18 cellular contexts compared by ENCODE assay signal in genomic region chr9:93366119-93366447, GRCh38.
DNase-seq lines count a peak whose midpoint lies in the region; ATAC-seq and TF ChIP-seq lines count a peak whose summit lies in the region.
"Had no signal": no experiment of that assay in that cellular context is flagged by ENCODE, and none has a peak within 500 bp of the region (broad histone marks: within the 10 kb centered on the region; RNA-seq: fewer than 3 reads in every experiment).

No MANE protein-coding gene starts in this region.

- peaks cover 9% of the 10 kb centered on the region for H3K27me3 Mint-ChIP-seq in GM23338 (ENCODE audit: insufficient read depth, low read depth, poor library complexity)
- peaks cover 4% of the 10 kb centered on the region for H3K27me3 Mint-ChIP-seq in activated T-helper 1 cell treated with anti-CD3 and anti-CD28 coated beads, Interleukin-12 subunit alpha, Interleukin-12 subunit beta, Interleukin-2, Interleukin-4 antibody, amounts not matched to agents 30 ng/mL and 10 ng/mL and 1 ng/mL, durations not matched to agents 14 hours and 24 hours and 36 hours (ENCODE audit: insufficient read depth)
- H3K27me3 Mint-ChIP-seq: CD4-positive, alpha-beta T cell had no signal

- ATAC-seq in GM23338: peak; percentile 28
- ATAC-seq in HG03135 (IDR thresholded peaks at IDR 0.05; ENCODE audit: unreplicated experiment): no peak
- ATAC-seq in HG03439 (IDR thresholded peaks at IDR 0.05; ENCODE audit: unreplicated experiment): no peak
- ATAC-seq in GM18861 (IDR thresholded peaks at IDR 0.05; ENCODE audit: unreplicated experiment): no peak
- ATAC-seq: HCT116 had no signal

- no peak for DNase-seq in GM23338 (ENCODE audit: low spot score)
- no peak for DNase-seq in MM.1S
- no peak for DNase-seq in activated T-helper 1 cell treated with anti-CD3 and anti-CD28 coated beads, Interleukin-12 subunit alpha, Interleukin-12 subunit beta, Interleukin-2, Interleukin-4 antibody, amounts not matched to agents 30 ng/mL and 10 ng/mL and 1 ng/mL, durations not matched to agents 14 hours and 24 hours and 36 hours (ENCODE audit: low spot score)
- DNase-seq: 8988T; AML-193; C1 segment of cervical spinal cord; CD4-positive, alpha-beta T cell; DMS79; EL; GDM1; IMR-90; KBM-7 had no signal

- H3K4me2 ChIP-seq in BLaER1 (peak overlapping the region; percentile 53), GM23338 (peak overlapping the region; percentile 48), MM.1S (ENCODE audit: low read depth, low read length) (peak overlapping the region; percentile 43; the same call in 1 of the 2 replicates)

- H3K4me1 Mint-ChIP-seq in GM23338: no peaks in the 10 kb centered on the region
- H3K4me1 Mint-ChIP-seq in activated T-helper 1 cell treated with anti-CD3 and anti-CD28 coated beads, Interleukin-12 subunit alpha, Interleukin-12 subunit beta, Interleukin-2, Interleukin-4 antibody, amounts not matched to agents 30 ng/mL and 10 ng/mL and 1 ng/mL, durations not matched to agents 14 hours and 24 hours and 36 hours (ENCODE audit: low read depth): no peaks in the 10 kb centered on the region

- H3F3A ChIP-seq in GM23338 (replicated peaks; ENCODE audit: low read depth) (peaks cover 23% of the 10 kb centered on the region), MM.1S (ENCODE audit: insufficient read depth, low read length) (no peaks in the 10 kb centered on the region)

- H3K9me3 ChIP-seq in BLaER1: peaks cover 20% of the 10 kb centered on the region
- H3K9me3 ChIP-seq in MM.1S (replicated peaks; ENCODE audit: insufficient read depth, low read length): no peaks in the 10 kb centered on the region
- peaks cover 4% of the 10 kb centered on the region for H3K9me3 ChIP-seq in iPS-15b (ENCODE audit: control insufficient read depth, insufficient read depth, low read length)

- no peak overlapping the region for H3K27ac Mint-ChIP-seq in GM23338
- no peak overlapping the region for H3K27ac Mint-ChIP-seq in activated T-helper 1 cell treated with anti-CD3 and anti-CD28 coated beads, Interleukin-12 subunit alpha, Interleukin-12 subunit beta, Interleukin-2, Interleukin-4 antibody, amounts not matched to agents 30 ng/mL and 10 ng/mL and 1 ng/mL, durations not matched to agents 14 hours and 24 hours and 36 hours
- H3K27ac Mint-ChIP-seq: CD4-positive, alpha-beta T cell had no signal

- peaks cover 40% of the 10 kb centered on the region; the same call in 2 of the 3 replicates for H3K36me3 Mint-ChIP-seq in GM23338 (ENCODE audit: low read depth)
- H3K36me3 Mint-ChIP-seq in activated T-helper 1 cell treated with anti-CD3 and anti-CD28 coated beads, Interleukin-12 subunit alpha, Interleukin-12 subunit beta, Interleukin-2, Interleukin-4 antibody, amounts not matched to agents 30 ng/mL and 10 ng/mL and 1 ng/mL, durations not matched to agents 14 hours and 24 hours and 36 hours (ENCODE audit: low read depth): peaks cover 1% of the 10 kb centered on the region

- peaks cover 47% of the 10 kb centered on the region for H3K9me3 Mint-ChIP-seq in GM23338
- H3K9me3 Mint-ChIP-seq in activated T-helper 1 cell treated with anti-CD3 and anti-CD28 coated beads, Interleukin-12 subunit alpha, Interleukin-12 subunit beta, Interleukin-2, Interleukin-4 antibody, amounts not matched to agents 30 ng/mL and 10 ng/mL and 1 ng/mL, durations not matched to agents 14 hours and 24 hours and 36 hours: peaks cover 17% of the 10 kb centered on the region

- intact Hi-C loops in activated T-helper 1 cell treated with anti-CD3 and anti-CD28 coated beads, Interleukin-12 subunit alpha, Interleukin-12 subunit beta, Interleukin-2, Interleukin-4 antibody, amounts not matched to agents 30 ng/mL and 10 ng/mL and 1 ng/mL, durations not matched to agents 14 hours and 24 hours and 36 hours (cut with micrococcal nuclease): no loop called here

- H3K36me3 ChIP-seq in BLaER1 (no peaks in the 10 kb centered on the region), GM23338 (ENCODE audit: insufficient read depth) (peaks cover 23% of the 10 kb centered on the region), MM.1S (replicated peaks; ENCODE audit: insufficient read depth, low read length) (no peaks in the 10 kb centered on the region), iPS-15b (ENCODE audit: control insufficient read depth, insufficient read depth, low read length) (no peaks in the 10 kb centered on the region)

- H3K9ac ChIP-seq in BLaER1 (no peak overlapping the region), MM.1S (ENCODE audit: low read length) (no peak overlapping the region), iPS-15b (ENCODE audit: low read depth, low read length) (peak overlapping the region; percentile 62)

- no peak overlapping the region for H3K27ac ChIP-seq in BLaER1
- H3K27ac ChIP-seq in GM23338 (ENCODE audit: low read depth): no peak overlapping the region; the same call in 1 of the 2 replicates
- H3K27ac ChIP-seq in MM.1S (ENCODE audit: low read length): no peak overlapping the region

- peaks cover 13% of the 10 kb centered on the region for H3K4me1 ChIP-seq in BLaER1
- H3K4me1 ChIP-seq in GM23338 (ENCODE audit: insufficient read depth): peaks cover 6% of the 10 kb centered on the region; the same call in 1 of the 2 replicates
- no peaks in the 10 kb centered on the region for H3K4me1 ChIP-seq in MM.1S (ENCODE audit: low read length)
- H3K4me1 ChIP-seq in iPS-15b (ENCODE audit: control insufficient read depth, insufficient read depth, low read length): no peaks in the 10 kb centered on the region

- no peak overlapping the region for H3K4me3 ChIP-seq in BLaER1
- no peak overlapping the region for H3K4me3 ChIP-seq in GM23338
- H3K4me3 ChIP-seq in MM.1S (ENCODE audit: low read length): no peak overlapping the region
- H3K4me3 ChIP-seq in iPS-15b (ENCODE audit: low read depth, low read length): peak overlapping the region; percentile 23

- no peaks in the 10 kb centered on the region; the same call in 1 of the 2 replicates for H3K79me2 ChIP-seq in GM23338 (replicated peaks; ENCODE audit: insufficient read depth)
- H3K79me2 ChIP-seq in MM.1S (ENCODE audit: low read length): no peaks in the 10 kb centered on the region

- H3K9me2 ChIP-seq in GM23338 (ENCODE audit: insufficient read depth): no peaks in the 10 kb centered on the region; the same call in 1 of the 2 replicates
- no peaks in the 10 kb centered on the region for H3K9me2 ChIP-seq in MM.1S (replicated peaks; ENCODE audit: insufficient read depth, low read length)

- no peaks in the 10 kb centered on the region; the same call in 1 of the 2 replicates for H3K27me3 ChIP-seq in BLaER1
- peaks cover 21% of the 10 kb centered on the region for H3K27me3 ChIP-seq in GM23338 (ENCODE audit: insufficient read depth)
- H3K27me3 ChIP-seq in MM.1S (replicated peaks; ENCODE audit: insufficient read depth, low read length): no peaks in the 10 kb centered on the region
- peaks cover 27% of the 10 kb centered on the region for H3K27me3 ChIP-seq in iPS-15b (ENCODE audit: control insufficient read depth, insufficient read depth, low read length)

- H4K20me1 ChIP-seq in BLaER1 (no peaks in the 10 kb centered on the region), GM23338 (replicated peaks; ENCODE audit: insufficient read depth) (peaks cover 11% of the 10 kb centered on the region), MM.1S (ENCODE audit: insufficient read depth, low read length) (no peaks in the 10 kb centered on the region)

- H3K4me3 Mint-ChIP-seq in GM23338: no peak overlapping the region
- no peak overlapping the region for H3K4me3 Mint-ChIP-seq in activated T-helper 1 cell treated with anti-CD3 and anti-CD28 coated beads, Interleukin-12 subunit alpha, Interleukin-12 subunit beta, Interleukin-2, Interleukin-4 antibody, amounts not matched to agents 30 ng/mL and 10 ng/mL and 1 ng/mL, durations not matched to agents 14 hours and 24 hours and 36 hours
- H3K4me3 Mint-ChIP-seq: CD4-positive, alpha-beta T cell had no signal

- H2AFZ ChIP-seq in GM23338: no peak overlapping the region
- peak overlapping the region; percentile 53; the same call in 1 of the 2 replicates for H2AFZ ChIP-seq in MM.1S (ENCODE audit: low read length)

- TF ChIP-seq CTCF in GM23338 (conservative IDR thresholded peaks at IDR 0.05; ENCODE audit: low read depth in 2 of 2) (no peak), MM.1S (IDR thresholded peaks at IDR 0.05; ENCODE audit: low read length) (no peak)

TF ChIP-seq in GM23338, 12 proteins besides CTCF, POLR2A, EP300 and RAD21 (continues in another document):
- TF ChIP-seq ZNF331 (CRISPR knock-in tag; IDR thresholded peaks at IDR 0.05; ENCODE audit: low read depth) (no peak), ZNF114 (CRISPR knock-in tag; IDR thresholded peaks at IDR 0.05) (no peak), EZH2phosphoT487 (IDR thresholded peaks at IDR 0.05; ENCODE audit: unreplicated experiment) (no peak), EZH2 (IDR thresholded peaks at IDR 0.05; ENCODE audit: low read depth, unreplicated experiment) (no peak)
